8 cellular contexts compared by ENCODE assay signal in genomic region chr7:99141334-99141733, GRCh38. TPM values are rescaled to one million over a fixed set of nuclear protein-coding genes. Genes with fewer than 3 reads are reported as not detected.
DNase-seq lines count a peak whose midpoint lies in the region; ATAC-seq and TF ChIP-seq lines count a peak whose summit lies in the region.

No MANE protein-coding gene starts in this region.

- peak overlapping the region; percentile 10 for H3K4me3 Mint-ChIP-seq in endodermal cell

- H3K4me1 ChIP-seq in BLaER1, result peaks cover 60% of the 10 kb centered on the region
- peaks cover 25% of the 10 kb centered on the region for H3K4me1 ChIP-seq in endodermal cell (ENCODE audit: control insufficient read depth, insufficient read depth, low read length)
- H3K4me1 ChIP-seq in neuron (ENCODE audit: insufficient read depth, low read length), result peaks cover 39% of the 10 kb centered on the region

- ATAC-seq in GM21360 (IDR thresholded peaks at IDR 0.05; ENCODE audit: unreplicated experiment), result no peak

- H3K27ac ChIP-seq in BLaER1 (no peak overlapping the region), RWPE1 (peak overlapping the region; percentile 98), endodermal cell (ENCODE audit: low read depth, low read length) (no peak overlapping the region)

- H3K9me3 Mint-ChIP-seq in endodermal cell, result no peaks in the 10 kb centered on the region

- intact Hi-C loops in posterior vena cava (cut with DNase I), result loop anchor here (5.0 to 10.0 kb wide), 3 partner anchors 109 to 1053 kb away; no protein-coding TSS in a partner anchor

- no peaks in the 10 kb centered on the region for H3K27me3 Mint-ChIP-seq in endodermal cell (ENCODE audit: insufficient read depth)

- H4K20me1 ChIP-seq in BLaER1, result peaks cover 64% of the 10 kb centered on the region

- peaks cover 10% of the 10 kb centered on the region for H3K36me3 Mint-ChIP-seq in endodermal cell (ENCODE audit: low read depth)

- H3K9ac ChIP-seq in BLaER1, result peak overlapping the region; percentile 34; the same call in 1 of the 2 replicates
- peak overlapping the region; percentile 67 for H3K9ac ChIP-seq in endodermal cell (ENCODE audit: extremely low read depth, low read length, poor library complexity, severe bottlenecking)

- no peak overlapping the region for H2AFZ ChIP-seq in neuron (ENCODE audit: low read depth, low read length)

- H3K36me3 ChIP-seq in BLaER1 (peaks cover 15% of the 10 kb centered on the region), endodermal cell (ENCODE audit: control insufficient read depth, insufficient read depth, low read length) (peaks cover 4% of the 10 kb centered on the region), neuron (ENCODE audit: insufficient read depth, low read length) (no peaks in the 10 kb centered on the region)

- POLR2A ChIA-PET in RWPE1 (lab: Yijun Ruan, JAX; ENCODE audit: low non-redundant PET), result no interaction called here

- H3K27me3 ChIP-seq in BLaER1 (no peaks in the 10 kb centered on the region), endodermal cell (ENCODE audit: control insufficient read depth, insufficient read depth, low read length, poor library complexity, severe bottlenecking) (no peaks in the 10 kb centered on the region), neuron (ENCODE audit: insufficient read depth, low read length) (no peaks in the 10 kb centered on the region)

- H3K9me3 ChIP-seq in BLaER1 (0 out of 2 replicates have a peak, but pooled peaks cover 4% of the 10 kb centered on the region), endodermal cell (ENCODE audit: control insufficient read depth, low read length) (no peaks in the 10 kb centered on the region), neuron (ENCODE audit: low read length) (no peaks in the 10 kb centered on the region)

- 76 to 90% methylated on average over 3 of the region's 3 CpGs for WGBS in endodermal cell (ENCODE audit: insufficient coverage in 1 of 2, insufficient read length in 1 of 2), 2 experiments

- DNase-seq in RWPE1 (ENCODE audit: low spot score), result no peak
- DNase-seq in endodermal cell, result no peak
- no peak for DNase-seq in stimulated activated CD4-positive, alpha-beta T cell treated with anti-CD3 and anti-CD28 coated beads, Interleukin-15, amount 100 ng/mL, for 24 hours
- no peak for DNase-seq in posterior vena cava (ENCODE audit: low spot score)
- no peak for DNase-seq in D341Med (ENCODE audit: low spot score)

- peaks cover 52% of the 10 kb centered on the region for H3K4me1 Mint-ChIP-seq in endodermal cell

- CTCF ChIA-PET in RWPE1 (lab: Yijun Ruan, JAX), result no interaction called here

- H3K4me2 ChIP-seq in BLaER1, result peak overlapping the region; percentile 67

- H3K27ac Mint-ChIP-seq in endodermal cell, result no peak overlapping the region

- no peak for TF ChIP-seq CTCF in RWPE1 (conservative IDR thresholded peaks at IDR 0.05; ENCODE audit: low read depth)
- TF ChIP-seq CTCF in endodermal cell (conservative IDR thresholded peaks at IDR 0.05), result no peak

- H3K4me3 ChIP-seq in BLaER1, result peak overlapping the region; percentile 46; the same call in 1 of the 2 replicates
- H3K4me3 ChIP-seq in endodermal cell (ENCODE audit: low read length), result peak overlapping the region; percentile 78
- peak overlapping the region; percentile 52 for H3K4me3 ChIP-seq in neuron (ENCODE audit: low read length)

RNA-seq across cellular contexts. Expression of gene SMURF1, which starts 2.6 kb away (rescaled TPM):
- total RNA-seq in endodermal cell (10 to 100 TPM; 31.6 to 38.1 TPM), posterior vena cava (10 to 100 TPM; 25.0 to 27.2 TPM)
- 17.8 TPM for polyA plus RNA-seq in endodermal cell (2013, experiment 1 of 2)
- 18.9 TPM for polyA plus RNA-seq in endodermal cell (2013, experiment 2 of 2)
